Comparison of ENCODE assay signal across 18 cellular contexts in genomic region chr6:11994875-11995461, GRCh38.
"Had no signal": no experiment of that assay in that cellular context is flagged by ENCODE, and none has a peak within 500 bp of the region (broad histone marks: within the 10 kb centered on the region; RNA-seq: fewer than 3 reads in every experiment).

No MANE protein-coding gene starts in this region.

- H3K27ac Mint-ChIP-seq: activated T-cell treated with anti-CD3 and anti-CD28 coated beads, Interleukin-2, amount 50 U/mL, for 24 hours; memory B cell; naive thymus-derived CD4-positive, alpha-beta T cell; T-helper 2 cell treated with Interferon-gamma antibody and Interleukin-4, amounts not matched to agents 5 μg/mL and 100 μg/mL, for 36 hours had no signal

- H3K4me3 Mint-ChIP-seq: activated T-cell treated with anti-CD3 and anti-CD28 coated beads, Interleukin-2, amount 50 U/mL, for 24 hours; memory B cell; naive thymus-derived CD4-positive, alpha-beta T cell; T-helper 2 cell treated with Interferon-gamma antibody and Interleukin-4, amounts not matched to agents 5 μg/mL and 100 μg/mL, for 36 hours had no signal

- H3K4me1 ChIP-seq: thyroid gland had no signal

- H3K79me2 ChIP-seq: hepatocyte had no signal

- H3K9me3 Mint-ChIP-seq: activated T-cell treated with anti-CD3 and anti-CD28 coated beads, Interleukin-2, amount 50 U/mL, for 24 hours; memory B cell had no signal

- H3K27me3 Mint-ChIP-seq: activated T-cell treated with anti-CD3 and anti-CD28 coated beads, Interleukin-2, amount 50 U/mL, for 24 hours; naive thymus-derived CD4-positive, alpha-beta T cell had no signal

- H3K27ac ChIP-seq: hepatocyte, left ventricle myocardium inferior, ovary, thyroid gland had no signal

- H2AFZ ChIP-seq: hepatocyte had no signal

- H3K9me3 ChIP-seq: left ventricle myocardium inferior, mucosa of descending colon, ovary, thyroid gland had no signal

- H3K36me3 Mint-ChIP-seq: memory B cell had no signal

- DNase-seq: activated CD4-positive, alpha-beta T cell treated with anti-CD3 and anti-CD28 coated beads, Interleukin-2, amount 50 U/mL, for 48 hours; activated CD4-positive, CD25-positive, alpha-beta regulatory T cell treated with anti-CD3 and anti-CD28 coated beads, Interleukin-2, amount 50 U/mL, for 72 hours; activated effector memory CD4-positive, alpha-beta T cell treated with Interleukin-2 at 50 U/mL for 16 hours; activated naive CD4-positive, alpha-beta T cell treated with anti-CD3 and anti-CD28 coated beads, Interleukin-2, amount 50 U/mL, for 16 hours; activated T-cell treated with anti-CD3 and anti-CD28 coated beads, Interleukin-2, amount 50 U/mL, for 24 hours; caudate nucleus; islet precursor cell; left ventricle myocardium inferior; mucosa of descending colon; naive thymus-derived CD4-positive, alpha-beta T cell; ovary; stimulated activated CD4-positive, alpha-beta T cell treated with anti-CD3 and anti-CD28 coated beads, Interleukin-12 subunit alpha, Interleukin-12 subunit beta, amount 100 ng/mL, for 4 hours; stimulated activated CD4-positive, alpha-beta T cell treated with anti-CD3 and anti-CD28 coated beads, Interleukin-2, amount 100 ng/mL, for 24 hours; thyroid gland had no signal

- FAIRE-seq: colon had no signal

- H3K36me3 ChIP-seq: left ventricle myocardium inferior, ovary, thyroid gland had no signal

- H3K4me3 ChIP-seq: hepatocyte, left ventricle myocardium inferior, mucosa of descending colon, ovary, thyroid gland had no signal

- ATAC-seq: mucosa of descending colon; naive thymus-derived CD4-positive, alpha-beta T cell had no signal

- H3K4me2 ChIP-seq: hepatocyte had no signal

- H3K27me3 ChIP-seq: hepatocyte, ovary, thyroid gland had no signal
